ENCODE assay signal across 1 cellular context in genomic region chrX:154353172-154353843, GRCh38.
TF ChIP-seq lines count a peak whose summit lies in the region.

No MANE protein-coding gene starts in this region.

TF ChIP-seq in HepG2, 621 proteins besides CTCF, POLR2A, EP300 and RAD21:
- TF ChIP-seq POLR2G (IDR thresholded peaks at IDR 0.05; ENCODE audit: low read depth, low read length): peak; percentile 25; the same call in 1 of the 2 replicates
- TF ChIP-seq, protein P1, sequence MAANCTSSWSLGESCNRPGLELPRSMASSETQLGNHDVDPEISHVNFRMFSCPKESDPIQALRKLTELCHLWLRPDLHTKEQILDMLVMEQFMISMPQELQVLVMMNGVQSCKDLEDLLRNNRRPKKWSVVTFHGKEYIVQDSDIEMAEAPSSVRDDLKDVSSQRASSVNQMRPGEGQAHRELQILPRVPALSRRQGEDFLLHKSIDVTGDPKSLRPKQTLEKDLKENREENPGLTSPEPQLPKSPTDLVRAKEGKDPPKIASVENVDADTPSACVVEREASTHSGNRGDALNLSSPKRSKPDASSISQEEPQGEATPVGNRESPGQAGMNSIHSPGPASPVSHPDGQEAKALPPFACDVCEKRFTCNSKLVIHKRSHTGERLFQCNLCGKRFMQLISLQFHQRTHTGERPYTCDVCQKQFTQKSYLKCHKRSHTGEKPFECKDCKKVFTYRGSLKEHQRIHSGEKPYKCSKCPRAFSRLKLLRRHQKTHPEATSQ (CRISPR knock-in tag; IDR thresholded peaks at IDR 0.05; ENCODE audit: borderline replicate concordance): no peak
- TF ChIP-seq SP1 (IDR thresholded peaks at IDR 0.05): no peak
- TF ChIP-seq SP1 (CRISPR knock-in tag; IDR thresholded peaks at IDR 0.05): no peak
- TF ChIP-seq ZIK1 (CRISPR knock-in tag; IDR thresholded peaks at IDR 0.05; ENCODE audit: borderline replicate concordance, low read depth): no peak
- TF ChIP-seq, protein P2, sequence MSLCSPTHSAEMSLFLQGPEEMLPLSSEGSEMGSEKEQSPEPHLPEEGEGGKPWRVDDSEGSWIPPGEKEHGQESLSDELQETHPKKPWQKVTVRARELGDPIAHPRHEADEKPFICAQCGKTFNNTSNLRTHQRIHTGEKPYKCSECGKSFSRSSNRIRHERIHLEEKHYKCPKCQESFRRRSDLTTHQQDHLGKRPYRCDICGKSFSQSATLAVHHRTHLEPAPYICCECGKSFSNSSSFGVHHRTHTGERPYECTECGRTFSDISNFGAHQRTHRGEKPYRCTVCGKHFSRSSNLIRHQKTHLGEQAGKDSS (CRISPR knock-in tag; IDR thresholded peaks at IDR 0.05; ENCODE audit: borderline replicate concordance, low read depth): no peak
- TF ChIP-seq NCOR1 (IDR thresholded peaks at IDR 0.05; ENCODE audit: borderline replicate concordance, low read length): no peak
- TF ChIP-seq AGO2 (optimal IDR thresholded peaks at IDR 0.05; ENCODE audit: low read depth, low read length): peak; percentile 45
- TF ChIP-seq YY1 (IDR thresholded peaks at IDR 0.05; ENCODE audit: insufficient read depth, insufficient replicate concordance, low read depth, low read length): no peak
- TF ChIP-seq XRCC5 (optimal IDR thresholded peaks at IDR 0.05; ENCODE audit: low read length): no peak
- TF ChIP-seq NFYB (CRISPR knock-in tag; IDR thresholded peaks at IDR 0.05): no peak
